8 cellular contexts compared by ENCODE assay signal in genomic region chr7:141785711-141786552, GRCh38. TPM values are rescaled to one million over a fixed set of nuclear protein-coding genes. Genes with fewer than 3 reads are reported as not detected.
DNase-seq lines count a peak whose midpoint lies in the region; ATAC-seq, FAIRE-seq and TF ChIP-seq lines count a peak whose summit lies in the region.

No MANE protein-coding gene starts in this region.

- peak; percentile 63 for TF ChIP-seq CTCF in WERI-Rb-1 (IDR thresholded peaks at IDR 0.05; ENCODE audit: low read depth, low read length)
- peak; percentile 71 for TF ChIP-seq CTCF in fibroblast of villous mesenchyme (IDR thresholded peaks at IDR 0.05; ENCODE audit: insufficient read depth, low read depth, low read length)
- TF ChIP-seq CTCF in pancreas (IDR thresholded peaks at IDR 0.05): peak; percentile 44 to 59 (median 52)

- no peaks in the 10 kb centered on the region for H3K27me3 ChIP-seq in WERI-Rb-1 (ENCODE audit: insufficient read depth, low read depth, severe bottlenecking)
- no peaks in the 10 kb centered on the region for H3K27me3 ChIP-seq in pancreas

- H3K27ac ChIP-seq in WERI-Rb-1 (no peak overlapping the region), pancreas (no peak overlapping the region)

- no peak overlapping the region for H3K4me3 ChIP-seq in WERI-Rb-1 (ENCODE audit: low read depth, low read length)
- no peak overlapping the region for H3K4me3 ChIP-seq in fibroblast of villous mesenchyme (ENCODE audit: low read depth, low read length)
- no peak overlapping the region for H3K4me3 ChIP-seq in pancreas

- DNase-seq in Ammon's horn (ENCODE audit: low spot score) (peak; percentile 83), NCI-H2081 treated with DMSO at 0.1 percent for 48 hours (lab: John Stamatoyannopoulos, UW) (peak; percentile 59), WERI-Rb-1 (peak; percentile 38), fibroblast of villous mesenchyme (ENCODE audit: low read depth) (peak; percentile 60), pancreas (peak in 1 of 6 donors; percentile 6)
- no peak for DNase-seq in effector CD8-positive, alpha-beta T cell (lab: John Stamatoyannopoulos, UW)

- ATAC-seq in GM18498 (IDR thresholded peaks at IDR 0.05; ENCODE audit: unreplicated experiment): peak; percentile 71
- peak; percentile 65 for ATAC-seq in HG02973 (IDR thresholded peaks at IDR 0.05; ENCODE audit: unreplicated experiment)
- peak in 3 of 4 donors; percentile 81 to 85 (median 84) for ATAC-seq in pancreas

- H3K4me1 ChIP-seq in pancreas: no peaks in the 10 kb centered on the region

- WGBS in pancreas, 2 donors: 65 to 68% methylated on average over 13 of the region's 13 CpGs

- no peaks in the 10 kb centered on the region; the same call in 1 of the 2 replicates for H3K36me3 ChIP-seq in WERI-Rb-1
- H3K36me3 ChIP-seq in pancreas: no peaks in the 10 kb centered on the region

- intact Hi-C loops in pancreas (cut with DNase I): no loop called here

- no peaks in the 10 kb centered on the region for H3K9me3 ChIP-seq in WERI-Rb-1 (ENCODE audit: severe bottlenecking)
- no peaks in the 10 kb centered on the region for H3K9me3 ChIP-seq in pancreas

- no peak for FAIRE-seq in pancreas (lab: Jason Lieb, UNC)

RNA-seq across cellular contexts. Expression of gene TAS2R5, which starts 4.1 kb away (rescaled TPM):
- 0.32 and 0.86 TPM in 2 replicates for total RNA-seq in fibroblast of villous mesenchyme
- under 1 TPM; 0.22 to 0.74 (median 0.48) TPM for total RNA-seq in pancreas
- under 1 TPM; 0.65 to 0.87 TPM for polyA plus RNA-seq in pancreas

RNA-seq across cellular contexts. Expression of gene TAS2R4, which starts 9.5 kb away (rescaled TPM):
- total RNA-seq in fibroblast of villous mesenchyme (0.86 and 1.3 TPM in 2 replicates), pancreas (under 1 TPM; 0.32 to 0.94 (median 0.75) TPM)
- polyA plus RNA-seq in pancreas: under 1 TPM; 0.31 to 0.76 TPM

RNA-seq across cellular contexts. Expression of gene TAS2R3, which starts 22.0 kb away (rescaled TPM):
- total RNA-seq in fibroblast of villous mesenchyme: 1.3 and 1.7 TPM in 2 replicates
- 1 to 10 TPM in 4 of 6 donors, under 1 TPM in 2; 0.41 to 1.3 (median 1.2) TPM for total RNA-seq in pancreas
- under 1 TPM; 0.16 to 0.42 TPM for polyA plus RNA-seq in pancreas

RNA-seq across cellular contexts. Expression of gene SSBP1, which starts 47.8 kb away (rescaled TPM):
- total RNA-seq in fibroblast of villous mesenchyme (105 and 111 TPM in 2 replicates), pancreas (10 to 100 TPM; 28.5 to 52.3 (median 39.7) TPM)
- 10 to 100 TPM; 67.7 to 88.8 TPM for polyA plus RNA-seq in pancreas

RNA-seq across cellular contexts. Expression of gene PRSS37, which starts 55.4 kb away (rescaled TPM):
- total RNA-seq in fibroblast of villous mesenchyme (not detected in 2 replicates), pancreas (not detected)
- polyA plus RNA-seq in pancreas: not detected
